In the genomic region with DNA sequence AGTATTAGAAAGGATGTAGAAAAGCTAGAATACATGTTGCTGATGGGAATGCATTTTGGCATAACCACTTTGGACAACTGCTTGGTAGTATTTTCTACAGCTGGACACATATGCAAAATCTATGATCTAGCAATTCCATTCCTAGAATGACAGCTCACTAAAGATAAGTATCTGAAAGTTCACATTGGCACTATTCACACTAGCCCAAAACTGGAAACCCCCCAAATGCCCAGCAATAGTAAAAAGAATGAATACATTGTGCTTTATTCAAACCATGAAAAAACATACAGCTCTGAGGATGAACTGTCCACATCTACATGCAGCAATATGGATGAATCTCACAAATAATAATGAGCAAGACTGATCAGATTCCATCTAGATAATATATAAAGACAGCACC, we compare ENCODE assay signal across 27 cellular contexts.
"Had no signal": no experiment of that assay in that cellular context is flagged by ENCODE, and none has a peak within 500 bp of the region (broad histone marks: within the 10 kb centered on the region; RNA-seq: fewer than 3 reads in every experiment).

No MANE protein-coding gene starts in this region.

- H3K27ac ChIP-seq: left lung, lower lobe of right lung, pancreas, prostate gland, skin epidermis, stomach, suprapubic skin, thoracic aorta, tibial artery, upper lobe of right lung had no signal

- H3K36me3 ChIP-seq: left lung, lower lobe of right lung, pancreas, prostate gland, stomach, suprapubic skin, thoracic aorta, tibial artery, upper lobe of right lung had no signal

- H3K27me3 ChIP-seq: left lung, pancreas, stomach, suprapubic skin, tibial artery, upper lobe of right lung had no signal

- DNase-seq: immature natural killer cell; kidney; left colon; left lung; lower lobe of right lung; mammary epithelial cell; mesenchymal stem cell; naive thymus-derived CD8-positive, alpha-beta T cell; nucleus accumbens; pancreas; posterior cingulate gyrus; retina; right cardiac atrium; stimulated activated CD4-positive, alpha-beta T cell treated with anti-CD3 and anti-CD28 coated beads, Interleukin-12 subunit alpha, Interleukin-12 subunit beta, amount 100 ng/mL, for 4 hours; stimulated activated CD4-positive, alpha-beta T cell treated with anti-CD3 and anti-CD28 coated beads, Interleukin-15, amount 100 ng/mL, for 24 hours; stimulated activated CD4-positive, alpha-beta T cell treated with anti-CD3 and anti-CD28 coated beads, Interleukin-2, amount 100 ng/mL, for 24 hours; stimulated activated CD4-positive, alpha-beta T cell treated with anti-CD3 and anti-CD28 coated beads, Interleukin-4, amount 100 ng/mL, for 1 hour; stimulated activated naive B cell treated with anti-CD40 and anti-IgM and Interleukin-4, amounts not matched to agents 10 μg/mL and 1 μg/mL and 100 μg/mL, for 72 hours; stimulated activated naive CD8-positive, alpha-beta T cell treated with anti-CD3 and anti-CD28 coated beads, Interleukin-15, Interleukin-2, amounts not matched to agents 100 U/mL and 50 U/mL, for 24 hours; stomach; tibial artery; upper lobe of right lung had no signal

- H3K4me1 ChIP-seq: left lung, lower lobe of right lung, pancreas, prostate gland, suprapubic skin, upper lobe of right lung had no signal

- H3K9me3 ChIP-seq: left lung, lower lobe of right lung, pancreas, prostate gland, stomach, suprapubic skin, thoracic aorta, tibial artery, upper lobe of right lung had no signal

- H3K4me3 ChIP-seq: left lung, lower lobe of right lung, pancreas, prostate gland, skin epidermis, stomach, suprapubic skin, thoracic aorta, tibial artery, upper lobe of right lung had no signal

- ATAC-seq: left colon; left lung; lower lobe of right lung; naive thymus-derived CD8-positive, alpha-beta T cell; pancreas; right cardiac atrium; sciatic nerve; stimulated activated naive B cell treated with anti-CD40 and anti-IgM and Interleukin-4, amounts not matched to agents 10 μg/mL and 1 μg/mL and 100 μg/mL, for 72 hours; stimulated activated naive CD8-positive, alpha-beta T cell treated with anti-CD3 and anti-CD28 coated beads, Interleukin-15, Interleukin-2, amounts not matched to agents 100 U/mL and 50 U/mL, for 24 hours; upper lobe of right lung had no signal
